In genomic region chr3:113946831-113947230, GRCh38 we compare ENCODE assay signal across 9 cellular contexts. TPM values are rescaled to one million over a fixed set of nuclear protein-coding genes. Genes with fewer than 3 reads are reported as not detected.
A peak's percentile ranks its signal among the peaks of the same experiment; 100 is the strongest.
DNase-seq lines count a peak whose midpoint lies in the region; ATAC-seq and TF ChIP-seq lines count a peak whose summit lies in the region.
"Had no signal": no experiment of that assay in that cellular context is flagged by ENCODE, and none has a peak within 500 bp of the region (broad histone marks: within the 10 kb centered on the region; RNA-seq: fewer than 3 reads in every experiment).

No MANE protein-coding gene starts in this region.

- H3K4me3 ChIP-seq in NB4 (ENCODE audit: low read depth, low read length) (peak overlapping the region; percentile 49), ectodermal cell (ENCODE audit: insufficient read depth, low read depth, low read length) (peak overlapping the region; percentile 46), neural cell (ENCODE audit: low read length) (peak overlapping the region; percentile 64)

- ATAC-seq in HG03175 (IDR thresholded peaks at IDR 0.05; ENCODE audit: unreplicated experiment) (no peak), GM21576 (IDR thresholded peaks at IDR 0.05; ENCODE audit: unreplicated experiment) (no peak)

- H3K4me1 ChIP-seq in ectodermal cell (ENCODE audit: control insufficient read depth, insufficient read depth, low read length): no peaks in the 10 kb centered on the region

- TF ChIP-seq EP300 in neural cell (conservative IDR thresholded peaks at IDR 0.05; ENCODE audit: poor library complexity, severe bottlenecking): no peak

- no peaks in the 10 kb centered on the region for H3F3A ChIP-seq in neural cell (ENCODE audit: insufficient read depth, low read length, poor library complexity, severe bottlenecking)

- H3K9me3 ChIP-seq in ectodermal cell (ENCODE audit: control insufficient read depth, low read length) (no peaks in the 10 kb centered on the region), neural cell (ENCODE audit: low read length) (no peaks in the 10 kb centered on the region)

- peak overlapping the region; percentile 30 for H3K9ac ChIP-seq in neural cell (ENCODE audit: low read length)

- peak overlapping the region; percentile 88 for H3K27ac ChIP-seq in C4-2B
- no peak overlapping the region for H3K27ac ChIP-seq in ectodermal cell (ENCODE audit: insufficient read depth, low read depth, low read length, poor library complexity, severe bottlenecking)
- H3K27ac ChIP-seq in neural cell (ENCODE audit: low read length): no peak overlapping the region
- H3K27ac ChIP-seq: epithelial cell of prostate had no signal

- H3K27me3 ChIP-seq in ectodermal cell (ENCODE audit: control insufficient read depth, insufficient read depth, low read length, poor library complexity, severe bottlenecking) (peaks cover 47% of the 10 kb centered on the region), neural cell (ENCODE audit: insufficient read depth, low read depth, low read length) (peaks cover 19% of the 10 kb centered on the region)

- H3K4me2 ChIP-seq in neural cell (ENCODE audit: low read length): no peak overlapping the region

- TF ChIP-seq POLR2A in NB4 (IDR thresholded peaks at IDR 0.05; ENCODE audit: extremely low read depth, insufficient read length): no peak

- no peak for DNase-seq in NB4 (ENCODE audit: low read depth)
- no peak for DNase-seq in NCI-H1417 treated with DMSO at 0.1 percent for 48 hours (lab: John Stamatoyannopoulos, UW)
- no peak for DNase-seq in SKM-1 treated with dmso at 0.1 percent for 144 hours (lab: John Stamatoyannopoulos, UW; ENCODE audit: unreplicated experiment)

- H4K20me1 ChIP-seq in neural cell (ENCODE audit: insufficient read depth): no peaks in the 10 kb centered on the region

- no peaks in the 10 kb centered on the region for H3K36me3 ChIP-seq in ectodermal cell (ENCODE audit: control insufficient read depth, insufficient read depth, low read length)
- H3K36me3 ChIP-seq in neural cell (ENCODE audit: insufficient read depth, low read length): no peaks in the 10 kb centered on the region

- TF ChIP-seq RAD21 in neural cell (conservative IDR thresholded peaks at IDR 0.05): no peak

- 73 to 86% methylated on average over 4 to 6 of the region's 7 CpGs for WGBS in ectodermal cell, 2 experiments

- no peak for TF ChIP-seq CTCF in C4-2B (conservative IDR thresholded peaks at IDR 0.05)
- no peak for TF ChIP-seq CTCF in NB4 (IDR thresholded peaks at IDR 0.05; ENCODE audit: low read depth, low read length)
- TF ChIP-seq CTCF in neural cell (IDR thresholded peaks at IDR 0.05; ENCODE audit: poor library complexity, severe bottlenecking): no peak

- no peak overlapping the region for H2AFZ ChIP-seq in neural cell (ENCODE audit: low read depth, low read length)

- no peaks in the 10 kb centered on the region for H3K79me2 ChIP-seq in neural cell (replicated peaks; ENCODE audit: insufficient read depth, low read length)

- no peaks in the 10 kb centered on the region for H3K9me2 ChIP-seq in neural cell (ENCODE audit: insufficient read depth, low read length)

TF ChIP-seq in neural cell, 6 proteins besides CTCF, POLR2A, EP300 and RAD21:
- TF ChIP-seq POLR2AphosphoS5 (IDR thresholded peaks at IDR 0.05) (no peak), EZH2 (IDR thresholded peaks at IDR 0.05; ENCODE audit: borderline replicate concordance, insufficient read depth, low read length, poor library complexity, severe bottlenecking) (no peak), MXI1 (conservative IDR thresholded peaks at IDR 0.05; ENCODE audit: poor library complexity, severe bottlenecking) (no peak), SMC3 (conservative IDR thresholded peaks at IDR 0.05; ENCODE audit: poor library complexity) (no peak), TAF1 (IDR thresholded peaks at IDR 0.05; ENCODE audit: low read depth) (no peak)
- TF ChIP-seq, protein P1, sequence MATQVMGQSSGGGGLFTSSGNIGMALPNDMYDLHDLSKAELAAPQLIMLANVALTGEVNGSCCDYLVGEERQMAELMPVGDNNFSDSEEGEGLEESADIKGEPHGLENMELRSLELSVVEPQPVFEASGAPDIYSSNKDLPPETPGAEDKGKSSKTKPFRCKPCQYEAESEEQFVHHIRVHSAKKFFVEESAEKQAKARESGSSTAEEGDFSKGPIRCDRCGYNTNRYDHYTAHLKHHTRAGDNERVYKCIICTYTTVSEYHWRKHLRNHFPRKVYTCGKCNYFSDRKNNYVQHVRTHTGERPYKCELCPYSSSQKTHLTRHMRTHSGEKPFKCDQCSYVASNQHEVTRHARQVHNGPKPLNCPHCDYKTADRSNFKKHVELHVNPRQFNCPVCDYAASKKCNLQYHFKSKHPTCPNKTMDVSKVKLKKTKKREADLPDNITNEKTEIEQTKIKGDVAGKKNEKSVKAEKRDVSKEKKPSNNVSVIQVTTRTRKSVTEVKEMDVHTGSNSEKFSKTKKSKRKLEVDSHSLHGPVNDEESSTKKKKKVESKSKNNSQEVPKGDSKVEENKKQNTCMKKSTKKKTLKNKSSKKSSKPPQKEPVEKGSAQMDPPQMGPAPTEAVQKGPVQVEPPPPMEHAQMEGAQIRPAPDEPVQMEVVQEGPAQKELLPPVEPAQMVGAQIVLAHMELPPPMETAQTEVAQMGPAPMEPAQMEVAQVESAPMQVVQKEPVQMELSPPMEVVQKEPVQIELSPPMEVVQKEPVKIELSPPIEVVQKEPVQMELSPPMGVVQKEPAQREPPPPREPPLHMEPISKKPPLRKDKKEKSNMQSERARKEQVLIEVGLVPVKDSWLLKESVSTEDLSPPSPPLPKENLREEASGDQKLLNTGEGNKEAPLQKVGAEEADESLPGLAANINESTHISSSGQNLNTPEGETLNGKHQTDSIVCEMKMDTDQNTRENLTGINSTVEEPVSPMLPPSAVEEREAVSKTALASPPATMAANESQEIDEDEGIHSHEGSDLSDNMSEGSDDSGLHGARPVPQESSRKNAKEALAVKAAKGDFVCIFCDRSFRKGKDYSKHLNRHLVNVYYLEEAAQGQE (IDR thresholded peaks at IDR 0.05; ENCODE audit: borderline replicate concordance): no peak

RNA-seq across cellular contexts. Expression of gene ZDHHC23, which starts 1.0 kb away (rescaled TPM):
- polyA plus RNA-seq in ectodermal cell (2013, experiment 1 of 4): 1.5 TPM
- polyA plus RNA-seq in ectodermal cell (2013, experiment 2 of 4): 1.8 TPM
- 1.2 TPM for polyA plus RNA-seq in ectodermal cell (2013, experiment 3 of 4)
- 1.3 TPM for polyA plus RNA-seq in ectodermal cell (2013, experiment 4 of 4)
- polyA plus RNA-seq in neural cell: 7.7 and 11.5 TPM in 2 replicates
- 9.4 and 11.4 TPM in 2 replicates for polyA minus RNA-seq in neural cell
